14 cellular contexts compared by ENCODE assay signal in the genomic region with DNA sequence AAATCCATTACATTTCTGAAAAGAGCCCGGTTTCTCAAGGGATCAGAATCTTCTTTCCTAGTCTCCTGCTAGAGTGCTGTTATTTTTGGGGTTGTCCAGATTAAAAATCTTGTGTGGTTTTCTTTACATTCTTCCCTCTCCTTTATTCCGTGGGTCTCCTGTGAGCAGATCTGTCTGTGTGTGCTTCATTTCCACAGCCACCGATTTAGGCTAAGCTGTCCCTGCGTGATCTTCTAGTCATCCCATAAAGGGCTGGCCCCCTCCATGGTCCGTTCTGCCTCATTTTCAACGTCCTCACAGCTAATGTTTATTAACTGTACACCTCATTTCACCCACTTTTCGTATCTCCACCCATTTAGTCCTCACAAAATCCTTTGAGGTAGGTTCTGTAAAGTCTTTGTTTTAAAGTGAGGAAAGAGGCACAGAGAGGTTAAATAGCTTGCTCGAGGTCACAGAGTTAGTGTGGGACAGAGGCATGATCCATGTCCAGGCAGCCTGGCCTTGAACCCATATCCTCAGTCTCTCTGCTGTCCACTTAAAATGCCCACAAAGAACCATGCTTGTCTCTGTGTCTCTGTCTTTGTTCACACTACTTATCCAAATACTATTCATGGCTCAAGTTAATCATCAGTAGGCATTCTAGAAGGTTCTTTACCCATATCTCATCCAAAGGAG.
"Had no signal": no experiment of that assay in that cellular context is flagged by ENCODE, and none has a peak within 500 bp of the region (broad histone marks: within the 10 kb centered on the region; RNA-seq: fewer than 3 reads in every experiment).

No MANE protein-coding gene starts in this region.

- DNase-seq: activated naive CD4-positive, alpha-beta T cell; activated T-cell treated with anti-CD3 and anti-CD28 coated beads, Interleukin-2, amount 50 U/mL, for 1 hour; aorta; foreskin keratinocyte; left cardiac atrium; lower lobe of right lung; naive thymus-derived CD4-positive, alpha-beta T cell; occipital lobe; SHP77 treated with DMSO at 0.1 percent for 48 hours; sigmoid colon; stimulated activated CD4-positive, alpha-beta T cell treated with anti-CD3 and anti-CD28 coated beads, Interleukin-2, amount 100 ng/mL, for 48 hours; stimulated activated CD8-positive, alpha-beta memory T cell treated with anti-CD3 and anti-CD28 coated beads, Interleukin-4, amount 100 ng/mL, for 48 hours; thyroid gland had no signal

- H3K27me3 Mint-ChIP-seq: naive thymus-derived CD4-positive, alpha-beta T cell had no signal

- ATAC-seq: activated CD4-positive, CD25-positive, alpha-beta regulatory T cell treated with anti-CD3 and anti-CD28 coated beads, Interleukin-2, amount 50 U/mL, for 24 hours; foreskin keratinocyte; left cardiac atrium; lower lobe of right lung; naive thymus-derived CD4-positive, alpha-beta T cell had no signal
